15 cellular contexts compared by ENCODE assay signal in the genomic region with DNA sequence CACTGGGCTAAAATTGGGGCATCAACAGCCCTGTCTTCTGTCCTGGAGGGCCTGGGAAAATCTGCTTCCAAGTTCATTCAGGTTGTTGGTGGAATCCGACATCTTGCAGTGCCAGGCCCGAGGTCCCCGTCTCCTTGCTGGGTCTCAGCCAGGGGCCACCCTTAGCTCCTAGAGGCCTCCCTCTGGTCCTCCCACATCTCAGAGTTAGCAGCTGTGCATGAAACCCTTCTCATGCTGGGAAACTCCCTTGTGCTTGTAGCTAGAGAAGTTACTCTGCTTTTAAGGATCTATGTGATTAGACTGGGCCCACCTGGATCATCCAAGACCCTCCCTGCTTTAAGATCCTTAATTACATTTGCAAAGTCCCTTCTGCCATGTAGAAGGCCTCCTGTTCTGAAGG. TPM values are rescaled to one million over a fixed set of nuclear protein-coding genes. Genes with fewer than 3 reads are reported as not detected.
DNase-seq lines count a peak whose midpoint lies in the region; ATAC-seq and TF ChIP-seq lines count a peak whose summit lies in the region.
"Had no signal": no experiment of that assay in that cellular context is flagged by ENCODE, and none has a peak within 500 bp of the region (broad histone marks: within the 10 kb centered on the region; RNA-seq: fewer than 3 reads in every experiment).

No MANE protein-coding gene starts in this region.

- H3K4me1 ChIP-seq in OCI-LY7 (ENCODE audit: insufficient read depth, low read length, poor library complexity, severe bottlenecking): peaks cover 71% of the 10 kb centered on the region
- H3K4me1 ChIP-seq: BE2C, Caco-2 had no signal

- peak overlapping the region; percentile 53 for H3K4me2 ChIP-seq in OCI-LY7 (ENCODE audit: low read length)
- H3K4me2 ChIP-seq: GM23338 had no signal

- POLR2A ChIA-PET in OCI-LY7 (lab: Charles Lee): interaction anchor here (0.6 to 3.6 kb wide), 4 partner anchors 10 to 68 kb away, joined by 4 to 14 read pairs (median 7); no protein-coding TSS in a partner anchor

- no TSS peak for BruUV-seq in OCI-LY7 (replicated peaks; lab: Mats Ljungman, UMichigan)

- H3K9me3 ChIP-seq in OCI-LY7 (ENCODE audit: low read length): no peaks in the 10 kb centered on the region
- H3K9me3 ChIP-seq: BE2C, Caco-2 had no signal

- H3K4me3 Mint-ChIP-seq in chondrocyte (ENCODE audit: unreplicated experiment): no peak overlapping the region
- H3K4me3 Mint-ChIP-seq: CD4-positive, CD25-positive, alpha-beta regulatory T cell; GM23338 had no signal

- peaks cover 9% of the 10 kb centered on the region; the same call in 1 of the 2 replicates for H3K79me2 ChIP-seq in OCI-LY7 (ENCODE audit: insufficient read depth, low read depth, low read length)

- CTCF ChIA-PET in OCI-LY7 (lab: Charles Lee; ENCODE audit: unreplicated experiment): interaction anchor here (1.0 kb wide), 1 partner anchor 20 kb away, joined by 3 read pairs; no protein-coding TSS in a partner anchor

- no peaks in the 10 kb centered on the region for H3K36me3 ChIP-seq in OCI-LY7 (ENCODE audit: insufficient read depth, low read length)
- H3K36me3 ChIP-seq: BE2C had no signal

- intact Hi-C loops in OCI-LY7 (cut with micrococcal nuclease; ENCODE audit: unreplicated experiment): no loop called here

- no peak overlapping the region for H3K4me3 ChIP-seq in OCI-LY7 (ENCODE audit: low read depth, low read length, poor library complexity, severe bottlenecking)
- H3K4me3 ChIP-seq: GM23338 had no signal

- H3K36me3 Mint-ChIP-seq in chondrocyte (ENCODE audit: low read depth): peaks cover 1% of the 10 kb centered on the region
- H3K36me3 Mint-ChIP-seq: CD4-positive, CD25-positive, alpha-beta regulatory T cell had no signal

- DNase-seq in GM13976 (ENCODE audit: low spot score) (peak; percentile 17), OCI-LY7 (ENCODE audit: low spot score) (no peak), chondrocyte (ENCODE audit: low spot score) (peak; percentile 37), HT-29 (ENCODE audit: low spot score) (no peak), amygdala (lab: John Stamatoyannopoulos, UW) (no peak), OCI-M1 (lab: John Stamatoyannopoulos, UW) (no peak)
- DNase-seq: ACHN; BE2C; C1 segment of cervical spinal cord; Caco-2; CD4-positive, CD25-positive, alpha-beta regulatory T cell; HCEC 1CT; KG1 had no signal

- no peak overlapping the region for H2AFZ ChIP-seq in OCI-LY7 (ENCODE audit: low read length)
- H2AFZ ChIP-seq: GM23338 had no signal

- H3K9me3 Mint-ChIP-seq in chondrocyte (ENCODE audit: low read depth): no peaks in the 10 kb centered on the region
- H3K9me3 Mint-ChIP-seq: CD4-positive, CD25-positive, alpha-beta regulatory T cell; GM23338 had no signal

- no peaks in the 10 kb centered on the region for H4K20me1 ChIP-seq in OCI-LY7 (ENCODE audit: insufficient read depth, low read length)

- in situ Hi-C loops in GM13976 (cut with MboI; ENCODE audit: low sequenced_read_pairs, unreplicated experiment): no loop called here

- H3K27ac ChIP-seq in OCI-LY7 (ENCODE audit: low read depth, low read length, poor library complexity, severe bottlenecking): peak overlapping the region; percentile 77

- TF ChIP-seq CTCF in GM13976 (IDR thresholded peaks at IDR 0.05; ENCODE audit: borderline replicate concordance, control extremely low read depth, extremely low read depth, insufficient read depth, missing control alignments) (no peak), OCI-LY7 (conservative IDR thresholded peaks at IDR 0.05; ENCODE audit: low read length) (no peak), chondrocyte (IDR thresholded peaks at IDR 0.05) (no peak)

- ATAC-seq in GM21447 (IDR thresholded peaks at IDR 0.05; ENCODE audit: unreplicated experiment): no peak
- ATAC-seq: GM23338 had no signal

- H3K9me2 ChIP-seq in OCI-LY7 (ENCODE audit: insufficient read depth, low read length): no peaks in the 10 kb centered on the region

- no peak overlapping the region for H3K27ac Mint-ChIP-seq in chondrocyte (ENCODE audit: unreplicated experiment)
- H3K27ac Mint-ChIP-seq: CD4-positive, CD25-positive, alpha-beta regulatory T cell; GM23338 had no signal

- peaks cover 15% of the 10 kb centered on the region for H3K4me1 Mint-ChIP-seq in chondrocyte (ENCODE audit: low read depth)

- no peaks in the 10 kb centered on the region for H3K27me3 Mint-ChIP-seq in chondrocyte (ENCODE audit: low read depth)
- H3K27me3 Mint-ChIP-seq: CD4-positive, CD25-positive, alpha-beta regulatory T cell had no signal

RNA-seq across cellular contexts. Expression of gene HIP1, which starts 15.3 kb away (rescaled TPM):
- total RNA-seq in OCI-LY7 (2014; rRNA removed; shearing (Covaris generic)): 15.0 and 15.8 TPM in 2 replicates
- total RNA-seq in OCI-LY7 (2022) (27.8 and 30.5 TPM in 2 replicates), chondrocyte (45.0 to 87.6 TPM (median 46.6 TPM) in 3 replicates)
- total RNA-seq in HT-29 (2014; rRNA removed; shearing (Covaris generic)): 2.2 and 2.4 TPM in 2 replicates

RNA-seq across cellular contexts. Expression of gene CCL26, which starts 48.6 kb away (rescaled TPM):
- not detected in 2 replicates for total RNA-seq in OCI-LY7 (2014; rRNA removed; shearing (Covaris generic))
- total RNA-seq in OCI-LY7 (2022): not detected in 2 replicates
- not detected in 3 replicates for total RNA-seq in chondrocyte
- total RNA-seq in HT-29 (2014; rRNA removed; shearing (Covaris generic)): not detected in 2 replicates
- total RNA-seq: Caco-2; CD4-positive, CD25-positive, alpha-beta regulatory T cell had no signal

Comparison
In these comparisons a context has a peak if more than half of its experiments do, and no peak if none do; other contexts are left out.
1. DNase-seq: peak in GM13976 (single experiment) and chondrocyte (single experiment); none in OCI-LY7 (single experiment), HT-29 (single experiment), amygdala (0 of 56) and OCI-M1 (single experiment).